In the genomic region with DNA sequence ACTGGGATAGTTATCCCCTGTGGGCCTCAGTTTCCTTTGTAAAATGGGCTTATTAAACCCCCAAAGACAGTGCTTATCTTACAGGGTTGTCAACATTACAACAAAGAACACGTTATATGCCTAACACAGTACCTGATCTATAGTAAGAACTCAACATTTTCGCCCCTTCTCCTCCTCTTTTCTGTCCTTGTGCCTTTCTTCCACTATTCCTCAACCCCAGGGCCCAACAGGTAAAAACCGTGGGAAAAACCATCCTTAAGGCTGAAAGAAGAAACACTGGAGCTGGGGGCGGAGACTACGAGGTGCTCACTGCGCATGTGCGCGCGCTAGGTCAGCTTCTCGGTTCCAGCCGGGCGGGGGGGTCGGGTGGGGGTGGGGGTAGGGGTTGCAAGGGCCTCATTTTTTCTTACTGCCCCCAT, we compare ENCODE assay signal across 8 cellular contexts. TPM values are rescaled to one million over a fixed set of nuclear protein-coding genes. Genes with fewer than 3 reads are reported as not detected.
DNase-seq lines count a peak whose midpoint lies in the region; ATAC-seq and TF ChIP-seq lines count a peak whose summit lies in the region.

No MANE protein-coding gene starts in this region.

- peak overlapping the region; percentile 92 to 97 (median 96) for H3K27ac Mint-ChIP-seq in immature natural killer cell

- TF ChIP-seq CTCF in body of pancreas (IDR thresholded peaks at IDR 0.05) (no peak), spleen (IDR thresholded peaks at IDR 0.05 in 8 of 11, conservative IDR thresholded peaks at IDR 0.05 in 3 of 11) (no peak)

- H3K4me3 Mint-ChIP-seq in immature natural killer cell: peak overlapping the region; percentile 91 to 97 (median 95)

- H3K4me3 ChIP-seq in NT2/D1 (ENCODE audit: insufficient read length, low read depth): no peak overlapping the region
- H3K4me3 ChIP-seq in body of pancreas: peak overlapping the region; percentile 41 to 47
- peak overlapping the region; percentile 48 to 77 (median 63) for H3K4me3 ChIP-seq in spleen

- 0 to 1% methylated on average over 3 to 13 of the region's 13 CpGs for WGBS in body of pancreas, 2 donors
- WGBS in spleen, 5 donors: 0 to 29% (median 1%) methylated on average over 10 to 13 of the region's 13 CpGs

- no peak for TF ChIP-seq POLR2A in body of pancreas (IDR thresholded peaks at IDR 0.05)
- no peak for TF ChIP-seq POLR2A in spleen (IDR thresholded peaks at IDR 0.05)

- peaks cover 22 to 31% of the 10 kb centered on the region in 2 donors for H3K4me1 Mint-ChIP-seq in immature natural killer cell

- H3K9ac ChIP-seq in NT2/D1 (ENCODE audit: insufficient read length, low read depth): no peak overlapping the region

- peak; percentile 18 to 23 for DNase-seq in activated CD8-positive, alpha-beta memory T cell treated with anti-CD3 and anti-CD28 coated beads for 4 hours (ENCODE audit: low read depth in 2 of 2)
- no peak for DNase-seq in activated CD8-positive, alpha-beta memory T cell treated with anti-CD3 and anti-CD28 coated beads, Interleukin-2, amount 50 U/mL, for 4 hours
- DNase-seq in NT2/D1 (ENCODE audit: low read depth, low spot score) (peak; percentile 46), body of pancreas (peak in 3 of 4 donors; percentile 78 to 86 (median 82)), immature natural killer cell (no peak), spleen (no peak), UCSD-AML1 (lab: John Stamatoyannopoulos, UW; ENCODE audit: unreplicated experiment) (no peak)

- no peaks in the 10 kb centered on the region for H3K36me3 ChIP-seq in NT2/D1 (ENCODE audit: insufficient read depth, insufficient read length, low read length)
- no peaks in the 10 kb centered on the region for H3K36me3 ChIP-seq in body of pancreas (replicated peaks in 1 of 2; ENCODE audit: insufficient read depth in 1 of 2, low read depth in 2 of 2)
- H3K36me3 ChIP-seq in spleen: no peaks in the 10 kb centered on the region

- ATAC-seq in HG03342 (IDR thresholded peaks at IDR 0.05; ENCODE audit: unreplicated experiment) (peak; percentile 5), body of pancreas (peak; percentile 59)

- H3K27ac ChIP-seq in body of pancreas (peak overlapping the region; percentile 91 to 97 (median 96)), spleen (peak overlapping the region; percentile 96 to 99 (median 97))

- H3K27me3 Mint-ChIP-seq in immature natural killer cell (ENCODE audit: low read depth in 3 of 3): peaks cover 3 to 14% (median 9%) of the 10 kb centered on the region in 3 donors

- H3K27me3 ChIP-seq in NT2/D1 (ENCODE audit: insufficient read depth, insufficient read length): no peaks in the 10 kb centered on the region
- no peaks in the 10 kb centered on the region for H3K27me3 ChIP-seq in body of pancreas
- H3K27me3 ChIP-seq in spleen (replicated peaks in 1 of 7): no peaks in the 10 kb centered on the region

- H3K36me3 Mint-ChIP-seq in immature natural killer cell: no peaks in the 10 kb centered on the region

- peaks cover 0 to 1% (median 0%) of the 10 kb centered on the region in 6 donors for H3K9me3 Mint-ChIP-seq in immature natural killer cell

- H3K9me3 ChIP-seq in NT2/D1 (ENCODE audit: insufficient read depth, low read length): no peaks in the 10 kb centered on the region
- no peaks in the 10 kb centered on the region for H3K9me3 ChIP-seq in body of pancreas
- no peaks in the 10 kb centered on the region for H3K9me3 ChIP-seq in spleen

- intact Hi-C loops in body of pancreas (cut with DNase I) (no loop called here), spleen (cut with DNase I; ENCODE audit: low total_unique reads) (no loop called here)

- H3K4me1 ChIP-seq in NT2/D1 (ENCODE audit: insufficient read depth, insufficient read length): no peaks in the 10 kb centered on the region
- peaks cover 7% of the 10 kb centered on the region for H3K4me1 ChIP-seq in body of pancreas
- peaks cover 3 to 42% (median 16%) of the 10 kb centered on the region in 6 donors for H3K4me1 ChIP-seq in spleen

RNA-seq across cellular contexts. Expression of a gene that starts 0.4 kb away (rescaled TPM):
- total RNA-seq in body of pancreas: 10 to 100 TPM; 20.4 to 22.1 TPM
- polyA plus RNA-seq in immature natural killer cell: 10 to 100 TPM in 1 of 3 donors, 1 to 10 TPM in 2; 1.1 to 14.4 (median 6.3) TPM
- total RNA-seq in spleen: 10 to 100 TPM; 33.4 to 67.0 (median 59.9) TPM
- 10 to 100 TPM in 1 of 3 donors, 1 to 10 TPM in 2; 4.7 to 12.1 (median 5.0) TPM for polyA plus RNA-seq in spleen

Comparison
In these comparisons a context has a peak if more than half of its experiments do, and no peak if none do; other contexts are left out.
1. DNase-seq: peak in activated CD8-positive, alpha-beta memory T cell treated with anti-CD3 and anti-CD28 coated beads for 4 hours (2 of 2), NT2/D1 (single experiment) and body of pancreas (3 of 4); none in activated CD8-positive, alpha-beta memory T cell treated with anti-CD3 and anti-CD28 coated beads, Interleukin-2, amount 50 U/mL, for 4 hours (single experiment), immature natural killer cell (0 of 3), spleen (single experiment) and UCSD-AML1 (single experiment).